Comparison of ENCODE assay signal across 1 cellular context in the genomic region with DNA sequence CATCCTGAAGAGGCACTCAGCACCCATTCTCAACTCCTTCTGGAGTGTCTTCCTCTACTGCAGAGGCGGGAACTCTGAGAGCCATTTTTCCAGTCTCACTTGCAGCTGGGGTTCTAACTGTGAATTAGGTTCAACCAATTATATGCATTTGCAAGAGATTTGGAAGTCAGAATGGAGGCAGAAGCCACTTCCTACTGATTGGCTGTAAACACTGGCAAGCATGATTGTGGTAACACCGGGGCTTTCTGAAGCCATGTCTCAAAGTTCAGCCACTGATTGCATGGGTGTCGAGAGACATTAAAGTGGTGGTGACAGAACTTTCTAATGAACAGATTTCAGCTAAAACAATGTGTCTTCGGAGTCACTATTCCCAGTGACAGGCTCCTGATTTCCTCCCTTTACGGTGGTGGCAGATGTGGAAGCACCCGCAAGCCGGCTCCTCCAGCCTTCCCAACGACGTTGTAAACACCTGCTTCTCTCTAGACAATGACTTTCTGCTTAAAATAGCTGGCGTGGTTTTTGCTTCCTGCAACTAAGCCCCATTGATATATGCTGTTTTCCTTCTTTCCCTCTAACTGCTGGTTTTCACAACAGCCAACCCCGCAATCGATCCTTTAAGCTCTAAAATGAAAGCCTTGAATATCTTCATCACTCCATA.
TF ChIP-seq lines count a peak whose summit lies in the region.

No MANE protein-coding gene starts in this region.

TF ChIP-seq in GM23338, 12 proteins besides CTCF, POLR2A, EP300 and RAD21 (continued from another document):
- TF ChIP-seq, protein P1, sequence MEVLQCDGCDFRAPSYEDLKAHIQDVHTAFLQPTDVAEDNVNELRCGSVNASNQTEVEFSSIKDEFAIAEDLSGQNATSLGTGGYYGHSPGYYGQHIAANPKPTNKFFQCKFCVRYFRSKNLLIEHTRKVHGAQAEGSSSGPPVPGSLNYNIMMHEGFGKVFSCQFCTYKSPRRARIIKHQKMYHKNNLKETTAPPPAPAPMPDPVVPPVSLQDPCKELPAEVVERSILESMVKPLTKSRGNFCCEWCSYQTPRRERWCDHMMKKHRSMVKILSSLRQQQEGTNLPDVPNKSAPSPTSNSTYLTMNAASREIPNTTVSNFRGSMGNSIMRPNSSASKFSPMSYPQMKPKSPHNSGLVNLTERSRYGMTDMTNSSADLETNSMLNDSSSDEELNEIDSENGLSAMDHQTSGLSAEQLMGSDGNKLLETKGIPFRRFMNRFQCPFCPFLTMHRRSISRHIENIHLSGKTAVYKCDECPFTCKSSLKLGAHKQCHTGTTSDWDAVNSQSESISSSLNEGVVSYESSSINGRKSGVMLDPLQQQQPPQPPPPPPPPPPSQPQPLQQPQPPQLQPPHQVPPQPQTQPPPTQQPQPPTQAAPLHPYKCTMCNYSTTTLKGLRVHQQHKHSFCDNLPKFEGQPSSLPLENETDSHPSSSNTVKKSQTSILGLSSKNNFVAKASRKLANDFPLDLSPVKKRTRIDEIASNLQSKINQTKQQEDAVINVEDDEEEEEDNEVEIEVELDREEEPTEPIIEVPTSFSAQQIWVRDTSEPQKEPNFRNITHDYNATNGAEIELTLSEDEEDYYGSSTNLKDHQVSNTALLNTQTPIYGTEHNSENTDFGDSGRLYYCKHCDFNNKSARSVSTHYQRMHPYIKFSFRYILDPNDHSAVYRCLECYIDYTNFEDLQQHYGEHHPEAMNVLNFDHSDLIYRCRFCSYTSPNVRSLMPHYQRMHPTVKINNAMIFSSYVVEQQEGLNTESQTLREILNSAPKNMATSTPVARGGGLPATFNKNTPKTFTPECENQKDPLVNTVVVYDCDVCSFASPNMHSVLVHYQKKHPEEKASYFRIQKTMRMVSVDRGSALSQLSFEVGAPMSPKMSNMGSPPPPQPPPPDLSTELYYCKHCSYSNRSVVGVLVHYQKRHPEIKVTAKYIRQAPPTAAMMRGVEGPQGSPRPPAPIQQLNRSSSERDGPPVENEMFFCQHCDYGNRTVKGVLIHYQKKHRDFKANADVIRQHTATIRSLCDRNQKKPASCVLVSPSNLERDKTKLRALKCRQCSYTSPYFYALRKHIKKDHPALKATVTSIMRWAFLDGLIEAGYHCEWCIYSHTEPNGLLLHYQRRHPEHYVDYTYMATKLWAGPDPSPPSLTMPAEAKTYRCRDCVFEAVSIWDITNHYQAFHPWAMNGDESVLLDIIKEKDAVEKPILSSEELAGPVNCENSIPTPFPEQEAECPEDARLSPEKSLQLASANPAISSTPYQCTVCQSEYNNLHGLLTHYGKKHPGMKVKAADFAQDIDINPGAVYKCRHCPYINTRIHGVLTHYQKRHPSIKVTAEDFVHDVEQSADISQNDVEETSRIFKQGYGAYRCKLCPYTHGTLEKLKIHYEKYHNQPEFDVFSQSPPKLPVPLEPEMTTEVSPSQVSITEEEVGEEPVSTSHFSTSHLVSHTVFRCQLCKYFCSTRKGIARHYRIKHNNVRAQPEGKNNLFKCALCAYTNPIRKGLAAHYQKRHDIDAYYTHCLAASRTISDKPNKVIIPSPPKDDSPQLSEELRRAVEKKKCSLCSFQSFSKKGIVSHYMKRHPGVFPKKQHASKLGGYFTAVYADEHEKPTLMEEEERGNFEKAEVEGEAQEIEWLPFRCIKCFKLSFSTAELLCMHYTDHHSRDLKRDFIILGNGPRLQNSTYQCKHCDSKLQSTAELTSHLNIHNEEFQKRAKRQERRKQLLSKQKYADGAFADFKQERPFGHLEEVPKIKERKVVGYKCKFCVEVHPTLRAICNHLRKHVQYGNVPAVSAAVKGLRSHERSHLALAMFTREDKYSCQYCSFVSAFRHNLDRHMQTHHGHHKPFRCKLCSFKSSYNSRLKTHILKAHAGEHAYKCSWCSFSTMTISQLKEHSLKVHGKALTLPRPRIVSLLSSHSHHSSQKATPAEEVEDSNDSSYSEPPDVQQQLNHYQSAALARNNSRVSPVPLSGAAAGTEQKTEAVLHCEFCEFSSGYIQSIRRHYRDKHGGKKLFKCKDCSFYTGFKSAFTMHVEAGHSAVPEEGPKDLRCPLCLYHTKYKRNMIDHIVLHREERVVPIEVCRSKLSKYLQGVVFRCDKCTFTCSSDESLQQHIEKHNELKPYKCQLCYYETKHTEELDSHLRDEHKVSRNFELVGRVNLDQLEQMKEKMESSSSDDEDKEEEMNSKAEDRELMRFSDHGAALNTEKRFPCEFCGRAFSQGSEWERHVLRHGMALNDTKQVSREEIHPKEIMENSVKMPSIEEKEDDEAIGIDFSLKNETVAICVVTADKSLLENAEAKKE (CRISPR knock-in tag; IDR thresholded peaks at IDR 0.05) = no peak
- TF ChIP-seq JUNB (IDR thresholded peaks at IDR 0.05; ENCODE audit: unreplicated experiment) (no peak), ZNF114 (CRISPR knock-in tag; IDR thresholded peaks at IDR 0.05) (no peak), EZH2phosphoT487 (IDR thresholded peaks at IDR 0.05; ENCODE audit: unreplicated experiment) (no peak), CREB1 (CRISPR knock-in tag; IDR thresholded peaks at IDR 0.05; ENCODE audit: low read depth) (no peak), EZH2 (IDR thresholded peaks at IDR 0.05; ENCODE audit: low read depth, unreplicated experiment) (no peak), ZNF331 (CRISPR knock-in tag; IDR thresholded peaks at IDR 0.05; ENCODE audit: low read depth) (no peak), POLR2AphosphoS5 (IDR thresholded peaks at IDR 0.05; ENCODE audit: low read depth) (no peak)
- TF ChIP-seq, protein P2, sequence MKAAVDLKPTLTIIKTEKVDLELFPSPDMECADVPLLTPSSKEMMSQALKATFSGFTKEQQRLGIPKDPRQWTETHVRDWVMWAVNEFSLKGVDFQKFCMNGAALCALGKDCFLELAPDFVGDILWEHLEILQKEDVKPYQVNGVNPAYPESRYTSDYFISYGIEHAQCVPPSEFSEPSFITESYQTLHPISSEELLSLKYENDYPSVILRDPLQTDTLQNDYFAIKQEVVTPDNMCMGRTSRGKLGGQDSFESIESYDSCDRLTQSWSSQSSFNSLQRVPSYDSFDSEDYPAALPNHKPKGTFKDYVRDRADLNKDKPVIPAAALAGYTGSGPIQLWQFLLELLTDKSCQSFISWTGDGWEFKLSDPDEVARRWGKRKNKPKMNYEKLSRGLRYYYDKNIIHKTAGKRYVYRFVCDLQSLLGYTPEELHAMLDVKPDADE (IDR thresholded peaks at IDR 0.05) = no peak
- TF ChIP-seq, protein P3, sequence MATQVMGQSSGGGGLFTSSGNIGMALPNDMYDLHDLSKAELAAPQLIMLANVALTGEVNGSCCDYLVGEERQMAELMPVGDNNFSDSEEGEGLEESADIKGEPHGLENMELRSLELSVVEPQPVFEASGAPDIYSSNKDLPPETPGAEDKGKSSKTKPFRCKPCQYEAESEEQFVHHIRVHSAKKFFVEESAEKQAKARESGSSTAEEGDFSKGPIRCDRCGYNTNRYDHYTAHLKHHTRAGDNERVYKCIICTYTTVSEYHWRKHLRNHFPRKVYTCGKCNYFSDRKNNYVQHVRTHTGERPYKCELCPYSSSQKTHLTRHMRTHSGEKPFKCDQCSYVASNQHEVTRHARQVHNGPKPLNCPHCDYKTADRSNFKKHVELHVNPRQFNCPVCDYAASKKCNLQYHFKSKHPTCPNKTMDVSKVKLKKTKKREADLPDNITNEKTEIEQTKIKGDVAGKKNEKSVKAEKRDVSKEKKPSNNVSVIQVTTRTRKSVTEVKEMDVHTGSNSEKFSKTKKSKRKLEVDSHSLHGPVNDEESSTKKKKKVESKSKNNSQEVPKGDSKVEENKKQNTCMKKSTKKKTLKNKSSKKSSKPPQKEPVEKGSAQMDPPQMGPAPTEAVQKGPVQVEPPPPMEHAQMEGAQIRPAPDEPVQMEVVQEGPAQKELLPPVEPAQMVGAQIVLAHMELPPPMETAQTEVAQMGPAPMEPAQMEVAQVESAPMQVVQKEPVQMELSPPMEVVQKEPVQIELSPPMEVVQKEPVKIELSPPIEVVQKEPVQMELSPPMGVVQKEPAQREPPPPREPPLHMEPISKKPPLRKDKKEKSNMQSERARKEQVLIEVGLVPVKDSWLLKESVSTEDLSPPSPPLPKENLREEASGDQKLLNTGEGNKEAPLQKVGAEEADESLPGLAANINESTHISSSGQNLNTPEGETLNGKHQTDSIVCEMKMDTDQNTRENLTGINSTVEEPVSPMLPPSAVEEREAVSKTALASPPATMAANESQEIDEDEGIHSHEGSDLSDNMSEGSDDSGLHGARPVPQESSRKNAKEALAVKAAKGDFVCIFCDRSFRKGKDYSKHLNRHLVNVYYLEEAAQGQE (IDR thresholded peaks at IDR 0.05; ENCODE audit: unreplicated experiment) = no peak
